In the genomic region with DNA sequence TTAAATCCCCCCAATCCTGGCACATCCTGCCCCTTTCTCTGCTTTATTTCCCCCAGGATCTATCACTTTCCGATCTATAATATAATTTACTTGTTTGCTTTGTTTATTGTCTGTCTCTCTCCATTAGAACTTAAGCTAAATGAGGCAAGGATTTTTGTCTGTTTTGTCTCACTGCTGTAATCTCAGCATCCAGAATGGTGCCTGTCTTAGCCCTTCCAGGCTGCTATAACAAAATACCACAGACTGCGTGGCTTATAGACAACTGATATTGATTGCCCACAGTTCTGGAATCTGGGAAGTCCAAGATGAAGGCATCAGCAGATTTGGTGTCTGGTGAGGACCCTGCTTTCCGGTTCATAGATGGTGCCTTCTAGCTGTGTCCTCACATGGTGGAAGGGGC, we compare ENCODE assay signal across 15 cellular contexts.
DNase-seq lines count a peak whose midpoint lies in the region; ATAC-seq and TF ChIP-seq lines count a peak whose summit lies in the region.
"Had no signal": no experiment of that assay in that cellular context is flagged by ENCODE, and none has a peak within 500 bp of the region (broad histone marks: within the 10 kb centered on the region; RNA-seq: fewer than 3 reads in every experiment).

No MANE protein-coding gene starts in this region.

- H3K4me3 Mint-ChIP-seq in central memory CD8-positive, alpha-beta T cell, result no peak overlapping the region
- H3K4me3 Mint-ChIP-seq: CD8-positive, alpha-beta memory T cell had no signal

- H3K36me3 Mint-ChIP-seq in central memory CD8-positive, alpha-beta T cell (ENCODE audit: insufficient read depth), result no peaks in the 10 kb centered on the region
- H3K36me3 Mint-ChIP-seq: CD14-positive monocyte; CD8-positive, alpha-beta memory T cell had no signal

- no peaks in the 10 kb centered on the region for H3F3A ChIP-seq in SK-N-SH (replicated peaks; ENCODE audit: insufficient read depth)

- POLR2A ChIA-PET in SK-N-SH (lab: Yijun Ruan, JAX), result no interaction called here

- no peak overlapping the region for H3K4me3 ChIP-seq in SK-N-SH (ENCODE audit: low read depth in 2 of 2, low read length in 1 of 2)
- peak overlapping the region in 1 of 3 donors; percentile 11 for H3K4me3 ChIP-seq in right lobe of liver

- no peaks in the 10 kb centered on the region for H3K9me2 ChIP-seq in SK-N-SH

- peak overlapping the region; percentile 63 for H3K27ac Mint-ChIP-seq in central memory CD8-positive, alpha-beta T cell (ENCODE audit: low read depth)

- no peaks in the 10 kb centered on the region for H3K27me3 ChIP-seq in SK-N-SH (ENCODE audit: insufficient read depth)
- no peaks in the 10 kb centered on the region for H3K27me3 ChIP-seq in right lobe of liver

- H3K9me3 ChIP-seq in SK-N-SH, result no peaks in the 10 kb centered on the region
- no peaks in the 10 kb centered on the region for H3K9me3 ChIP-seq in right lobe of liver
- H3K9me3 ChIP-seq: Caco-2 had no signal

- 77% methylated on average over 3 of the region's 3 CpGs for WGBS in SK-N-SH (ENCODE audit: low lambda C conversion rate)
- WGBS in right lobe of liver (ENCODE audit: insufficient coverage, low coverage, low lambda C conversion rate, missing lambda C conversion rate), result 46% methylated on average over 3 of the region's 3 CpGs

- no peak for TF ChIP-seq CTCF in SK-N-SH (IDR thresholded peaks at IDR 0.05)
- no peak for TF ChIP-seq CTCF in right lobe of liver (IDR thresholded peaks at IDR 0.05)

- H3K79me2 ChIP-seq in SK-N-SH (ENCODE audit: insufficient read depth), result no peaks in the 10 kb centered on the region

- no peak for TF ChIP-seq EP300 in SK-N-SH (IDR thresholded peaks at IDR 0.05; ENCODE audit: borderline replicate concordance in 1 of 2, low read depth in 1 of 2, low read length in 1 of 2)

- H3K4me1 ChIP-seq in SK-N-SH (ENCODE audit: control insufficient read depth in 1 of 2, insufficient read depth in 2 of 2, low read depth in 1 of 2, low read length in 1 of 2) (peaks cover 0 to 48% of the 10 kb centered on the region in 2 experiments; a peak in 1 of 4 replicates), right lobe of liver (peaks cover 0 to 32% (median 13%) of the 10 kb centered on the region in 4 donors)

- no peaks in the 10 kb centered on the region for H3K4me1 Mint-ChIP-seq in central memory CD8-positive, alpha-beta T cell

- H3K27ac ChIP-seq in SK-N-SH (ENCODE audit: low read depth in 2 of 2, low read length in 1 of 2) (peak overlapping the region in 1 of 2 experiments; percentile 55; a peak in 2 of 4 replicates), right lobe of liver (peak overlapping the region; percentile 70 to 94 (median 90))
- H3K27ac ChIP-seq: 22Rv1 had no signal

- H3K9ac ChIP-seq in SK-N-SH, result no peak overlapping the region

- no peaks in the 10 kb centered on the region for H3K36me3 ChIP-seq in SK-N-SH (replicated peaks in 1 of 2; ENCODE audit: control insufficient read depth in 1 of 2, insufficient read depth in 2 of 2, low read length in 1 of 2)
- no peaks in the 10 kb centered on the region for H3K36me3 ChIP-seq in right lobe of liver

- intact Hi-C loops in right lobe of liver (cut with DNase I), result no loop called here

- CTCF ChIA-PET in SK-N-SH (lab: Yijun Ruan, JAX), result interaction anchor here (0.7 to 12.4 kb wide), 6 partner anchors 20 to 226 kb away, joined by 3 to 121 read pairs (median 8); no protein-coding TSS in a partner anchor

- TF ChIP-seq RAD21 in SK-N-SH (IDR thresholded peaks at IDR 0.05; ENCODE audit: low read length), result no peak

- no peak overlapping the region for H2AFZ ChIP-seq in SK-N-SH (ENCODE audit: low read depth)

- no peaks in the 10 kb centered on the region for H4K20me1 ChIP-seq in SK-N-SH (ENCODE audit: insufficient read depth)

- DNase-seq in SK-N-SH, result no peak
- DNase-seq in central memory CD8-positive, alpha-beta T cell (ENCODE audit: low spot score in 2 of 2), result no peak
- peak in 1 of 3 donors; percentile 2 for DNase-seq in right lobe of liver
- no peak for DNase-seq in retina
- DNase-seq in activated CD4-positive, alpha-beta T cell treated with anti-CD3 and anti-CD28 coated beads, Interleukin-2, amount 50 U/mL, for 1 hour, result no peak
- DNase-seq in NCI-H510A (lab: John Stamatoyannopoulos, UW), result no peak
- DNase-seq: Caco-2; CD8-positive, alpha-beta memory T cell; DMS53; GF-D8; H7 had no signal

- no peaks in the 10 kb centered on the region for H3K9me3 Mint-ChIP-seq in central memory CD8-positive, alpha-beta T cell
- H3K9me3 Mint-ChIP-seq: CD8-positive, alpha-beta memory T cell had no signal

- peaks cover 65% of the 10 kb centered on the region for H3K27me3 Mint-ChIP-seq in central memory CD8-positive, alpha-beta T cell

- no peak for ATAC-seq in SK-N-SH treated with all-trans-retinoic acid at 6 μM for 48 hours
- no peak for ATAC-seq in central memory CD8-positive, alpha-beta T cell (replicated peaks; ENCODE audit: extremely low read depth, poor library complexity, severe bottlenecking)
- ATAC-seq in right lobe of liver, result peak in 1 of 4 donors; percentile 1
- no peak for ATAC-seq in GM21737 (IDR thresholded peaks at IDR 0.05; ENCODE audit: unreplicated experiment)

- no peak overlapping the region for H3K4me2 ChIP-seq in SK-N-SH

- TF ChIP-seq POLR2A in right lobe of liver (IDR thresholded peaks at IDR 0.05), result no peak

TF ChIP-seq in SK-N-SH, 30 proteins besides CTCF, POLR2A, EP300 and RAD21:
- TF ChIP-seq RCOR1 (IDR thresholded peaks at IDR 0.05; ENCODE audit: low read length) (no peak), GATA2 (CRISPR knock-in tag; IDR thresholded peaks at IDR 0.05) (0 out of 2 replicates have a peak, but pooled peaks have one; percentile 7)

TF ChIP-seq in SK-N-SH treated with all-trans-retinoic acid at 6 μM for 48 hours, 23 proteins besides CTCF, POLR2A, EP300 and RAD21:
- TF ChIP-seq BACH2 (CRISPR knock-in tag; IDR thresholded peaks at IDR 0.05; ENCODE audit: borderline replicate concordance), result no peak
- TF ChIP-seq ZNF565 (CRISPR knock-in tag; conservative IDR thresholded peaks at IDR 0.05; ENCODE audit: low read depth), result no peak
- TF ChIP-seq SNAI2 (CRISPR knock-in tag; IDR thresholded peaks at IDR 0.05), result no peak
- TF ChIP-seq PPARA (CRISPR knock-in tag; IDR thresholded peaks at IDR 0.05; ENCODE audit: borderline replicate concordance), result no peak
- TF ChIP-seq TSHZ2 (CRISPR knock-in tag; IDR thresholded peaks at IDR 0.05), result no peak
- TF ChIP-seq, protein P1, sequence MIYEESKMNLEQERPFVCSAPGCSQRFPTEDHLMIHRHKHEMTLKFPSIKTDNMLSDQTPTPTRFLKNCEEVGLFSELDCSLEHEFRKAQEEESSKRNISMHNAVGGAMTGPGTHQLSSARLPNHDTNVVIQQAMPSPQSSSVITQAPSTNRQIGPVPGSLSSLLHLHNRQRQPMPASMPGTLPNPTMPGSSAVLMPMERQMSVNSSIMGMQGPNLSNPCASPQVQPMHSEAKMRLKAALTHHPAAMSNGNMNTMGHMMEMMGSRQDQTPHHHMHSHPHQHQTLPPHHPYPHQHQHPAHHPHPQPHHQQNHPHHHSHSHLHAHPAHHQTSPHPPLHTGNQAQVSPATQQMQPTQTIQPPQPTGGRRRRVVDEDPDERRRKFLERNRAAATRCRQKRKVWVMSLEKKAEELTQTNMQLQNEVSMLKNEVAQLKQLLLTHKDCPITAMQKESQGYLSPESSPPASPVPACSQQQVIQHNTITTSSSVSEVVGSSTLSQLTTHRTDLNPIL (CRISPR knock-in tag; IDR thresholded peaks at IDR 0.05; ENCODE audit: low read depth), result no peak
- TF ChIP-seq ZNF70 (CRISPR knock-in tag; IDR thresholded peaks at IDR 0.05), result no peak
- TF ChIP-seq, protein P2, sequence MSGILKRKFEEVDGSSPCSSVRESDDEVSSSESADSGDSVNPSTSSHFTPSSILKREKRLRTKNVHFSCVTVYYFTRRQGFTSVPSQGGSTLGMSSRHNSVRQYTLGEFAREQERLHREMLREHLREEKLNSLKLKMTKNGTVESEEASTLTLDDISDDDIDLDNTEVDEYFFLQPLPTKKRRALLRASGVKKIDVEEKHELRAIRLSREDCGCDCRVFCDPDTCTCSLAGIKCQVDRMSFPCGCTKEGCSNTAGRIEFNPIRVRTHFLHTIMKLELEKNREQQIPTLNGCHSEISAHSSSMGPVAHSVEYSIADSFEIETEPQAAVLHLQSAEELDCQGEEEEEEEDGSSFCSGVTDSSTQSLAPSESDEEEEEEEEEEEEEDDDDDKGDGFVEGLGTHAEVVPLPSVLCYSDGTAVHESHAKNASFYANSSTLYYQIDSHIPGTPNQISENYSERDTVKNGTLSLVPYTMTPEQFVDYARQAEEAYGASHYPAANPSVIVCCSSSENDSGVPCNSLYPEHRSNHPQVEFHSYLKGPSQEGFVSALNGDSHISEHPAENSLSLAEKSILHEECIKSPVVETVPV (CRISPR knock-in tag; IDR thresholded peaks at IDR 0.05), result no peak
- TF ChIP-seq ZFP30 (CRISPR knock-in tag; IDR thresholded peaks at IDR 0.05), result no peak
